ENCODE assay signal across 23 cellular contexts in the genomic region with DNA sequence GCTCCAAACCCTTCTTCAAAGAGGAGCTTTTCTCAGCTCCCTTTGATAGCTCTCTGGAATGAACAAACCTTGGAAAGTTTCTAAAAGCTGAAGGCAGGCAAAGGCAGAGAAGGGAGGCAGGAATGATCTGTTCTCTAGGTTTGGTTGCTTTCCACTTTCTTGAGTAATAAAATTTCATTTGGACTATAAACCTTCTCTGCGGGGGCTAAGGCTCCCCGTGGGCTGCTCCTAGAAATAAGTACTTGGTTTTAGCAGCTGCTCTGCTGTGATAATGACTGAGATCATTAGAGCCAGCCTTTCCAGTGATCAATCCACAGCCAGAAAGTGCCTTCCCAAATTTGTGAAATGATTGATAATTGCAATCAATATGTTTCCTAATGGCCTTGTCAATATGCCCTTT.
"Had no signal": no experiment of that assay in that cellular context is flagged by ENCODE, and none has a peak within 500 bp of the region (broad histone marks: within the 10 kb centered on the region; RNA-seq: fewer than 3 reads in every experiment).

No MANE protein-coding gene starts in this region.

- H3K9me3 ChIP-seq: colonic mucosa, esophagus squamous epithelium, gastrocnemius medialis, gastroesophageal sphincter had no signal

- H3K27ac ChIP-seq: colonic mucosa, epithelial cell of prostate, esophagus muscularis mucosa, esophagus squamous epithelium, foreskin keratinocyte, gastrocnemius medialis, gastroesophageal sphincter, heart left ventricle, heart right ventricle had no signal

- ATAC-seq: effector memory CD8-positive, alpha-beta T cell; esophagus mucosa; foreskin keratinocyte; gastrocnemius medialis; gastroesophageal sphincter; heart left ventricle; heart right ventricle had no signal

- H3K36me3 ChIP-seq: colonic mucosa, esophagus muscularis mucosa, esophagus squamous epithelium, gastrocnemius medialis, gastroesophageal sphincter, heart left ventricle, heart right ventricle had no signal

- H3K27me3 ChIP-seq: colonic mucosa, dorsolateral prefrontal cortex, esophagus muscularis mucosa, gastrocnemius medialis, gastroesophageal sphincter, heart left ventricle, heart right ventricle had no signal

- H3K4me1 ChIP-seq: colonic mucosa, esophagus muscularis mucosa, esophagus squamous epithelium, foreskin keratinocyte, gastrocnemius medialis, gastroesophageal sphincter, heart left ventricle, heart right ventricle had no signal

- H3K4me3 ChIP-seq: colonic mucosa, coronary artery, dorsolateral prefrontal cortex, esophagus muscularis mucosa, esophagus squamous epithelium, gastrocnemius medialis, gastroesophageal sphincter, heart left ventricle, heart right ventricle had no signal

- DNase-seq: colonic mucosa; cortex of kidney; dermis blood vessel endothelial cell; effector CD4-positive, alpha-beta T cell; effector CD8-positive, alpha-beta T cell; effector memory CD4-positive, alpha-beta T cell; effector memory CD8-positive, alpha-beta T cell; endodermal cell; erythroblast; esophagus squamous epithelium; foreskin fibroblast; foreskin keratinocyte; foreskin melanocyte; gastrocnemius medialis; glutamatergic neuron; heart left ventricle; heart right ventricle had no signal
